In the genomic region with DNA sequence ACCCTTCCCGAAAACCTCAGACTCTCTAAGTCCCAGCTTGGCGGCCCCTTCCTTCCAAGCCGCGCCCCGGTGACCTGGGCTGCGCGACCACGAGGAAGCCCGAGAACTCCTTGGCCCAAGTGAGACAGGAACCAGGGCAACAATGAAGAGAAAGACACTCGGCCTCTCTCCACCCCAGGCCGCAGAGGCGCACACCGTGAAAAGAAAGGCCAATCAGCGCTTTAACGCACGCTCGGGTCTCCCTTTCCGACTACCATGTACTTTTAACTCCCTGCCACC, we compare ENCODE assay signal across 1 cellular context.
TF ChIP-seq lines count a peak whose summit lies in the region.

No MANE protein-coding gene starts in this region.

TF ChIP-seq in HepG2, 621 proteins besides CTCF, POLR2A, EP300 and RAD21 (continued from another document):
- TF ChIP-seq HNF1A (IDR thresholded peaks at IDR 0.05; ENCODE audit: low read depth) (no peak), HNF1A (CRISPR knock-in tag; IDR thresholded peaks at IDR 0.05; ENCODE audit: borderline replicate concordance) (no peak), RBM39 (IDR thresholded peaks at IDR 0.05; ENCODE audit: low read depth, low read length, poor library complexity, severe bottlenecking) (peak; percentile 10)
